Comparison of ENCODE assay signal across 24 cellular contexts in the genomic region with DNA sequence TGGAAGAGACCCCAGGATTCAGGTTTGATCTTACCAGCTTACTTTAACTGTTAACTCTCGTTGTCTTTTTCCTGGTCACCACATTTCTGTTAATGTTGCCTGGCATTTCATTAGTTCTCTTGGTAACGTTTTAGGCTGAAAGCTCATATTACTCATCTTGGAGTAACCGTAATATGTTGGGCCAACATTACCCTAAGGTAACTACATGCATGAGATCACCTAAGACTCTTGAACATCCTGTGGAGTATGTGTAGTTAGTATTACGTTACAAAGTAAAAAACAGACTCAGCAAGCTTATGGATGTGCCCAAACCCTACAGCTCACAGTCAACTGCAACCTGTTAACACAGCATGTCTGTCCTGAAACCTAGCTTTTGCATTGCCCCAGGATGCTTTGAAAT.
A peak's percentile ranks its signal among the peaks of the same experiment; 100 is the strongest.
DNase-seq lines count a peak whose midpoint lies in the region; ATAC-seq and TF ChIP-seq lines count a peak whose summit lies in the region.
"Had no signal": no experiment of that assay in that cellular context is flagged by ENCODE, and none has a peak within 500 bp of the region (broad histone marks: within the 10 kb centered on the region; RNA-seq: fewer than 3 reads in every experiment).

No MANE protein-coding gene starts in this region.

- H3K4me2 ChIP-seq in MM.1S (ENCODE audit: low read depth, low read length) = no peak overlapping the region
- H3K4me2 ChIP-seq: BLaER1, neural progenitor cell had no signal

- no peak for ATAC-seq in HG03108 (IDR thresholded peaks at IDR 0.05; ENCODE audit: unreplicated experiment)
- ATAC-seq: activated CD4-positive, alpha-beta T cell treated with anti-CD3 and anti-CD28 coated beads for 36 hours; K562; Panc1 had no signal

- H3K27ac ChIP-seq in MM.1S (ENCODE audit: low read length) (no peak overlapping the region), esophagus (ENCODE audit: low read depth in 2 of 2, low read length in 1 of 2) (peak overlapping the region; percentile 81 to 87)
- H3K27ac ChIP-seq: BLaER1, dorsolateral prefrontal cortex, neural progenitor cell, sigmoid colon had no signal

- no peaks in the 10 kb centered on the region for H3K9me3 ChIP-seq in MM.1S (replicated peaks; ENCODE audit: insufficient read depth, low read length)
- no peaks in the 10 kb centered on the region for H3K9me3 ChIP-seq in esophagus (ENCODE audit: control insufficient read depth in 2 of 2, insufficient read depth in 1 of 2, low read depth in 1 of 2, low read length in 1 of 2)
- H3K9me3 ChIP-seq: BLaER1, sigmoid colon had no signal

- peaks cover 94% of the 10 kb centered on the region for H3K4me1 Mint-ChIP-seq in Calu3 (ENCODE audit: low read depth, unreplicated experiment)
- H3K4me1 Mint-ChIP-seq: activated CD4-positive, alpha-beta T cell treated with anti-CD3 and anti-CD28 coated beads for 36 hours had no signal

- no peaks in the 10 kb centered on the region for H3K27me3 ChIP-seq in MM.1S (replicated peaks; ENCODE audit: insufficient read depth, low read length)
- H3K27me3 ChIP-seq in esophagus (ENCODE audit: control insufficient read depth in 1 of 2, insufficient read depth in 2 of 2, low read length in 2 of 2) = no peaks in the 10 kb centered on the region
- H3K27me3 ChIP-seq: BLaER1, neural progenitor cell, sigmoid colon had no signal

- H3K4me3 ChIP-seq in MM.1S (ENCODE audit: low read length) (no peak overlapping the region), esophagus (ENCODE audit: low read depth in 1 of 2, low read length in 2 of 2) (no peak overlapping the region)
- H3K4me3 ChIP-seq: BLaER1, dorsolateral prefrontal cortex, K562, neural progenitor cell, sigmoid colon had no signal

- H3K9ac ChIP-seq in MM.1S (ENCODE audit: low read length) = no peak overlapping the region
- H3K9ac ChIP-seq: BLaER1, neural progenitor cell had no signal

- CTCF ChIA-PET in Calu3 (lab: Charles Lee) = interaction anchor here (1.0 kb wide), 1 partner anchor 19 kb away, joined by 4 read pairs; no protein-coding TSS in a partner anchor

- H3K4me3 Mint-ChIP-seq in Calu3 (ENCODE audit: low read depth, unreplicated experiment) = no peak overlapping the region
- H3K4me3 Mint-ChIP-seq: activated CD4-positive, alpha-beta T cell treated with anti-CD3 and anti-CD28 coated beads for 36 hours; activated naive CD4-positive, alpha-beta T cell treated with anti-CD3 and anti-CD28 coated beads for 36 hours; activated T-cell treated with anti-CD3 and anti-CD28 coated beads, Interleukin-2, amount 50 U/mL, for 24 hours; neural progenitor cell had no signal

- no TSS peak for BruUV-seq in Calu3 (replicated peaks; lab: Mats Ljungman, UMichigan)

- 55 to 59% methylated on average over 4 of the region's 4 CpGs for WGBS in esophagus, 2 donors

- intact Hi-C loops in Calu3 (cut with micrococcal nuclease; ENCODE audit: unreplicated experiment) = no loop called here

- no peaks in the 10 kb centered on the region for H3K27me3 Mint-ChIP-seq in Calu3 (ENCODE audit: unreplicated experiment)
- H3K27me3 Mint-ChIP-seq: activated T-cell treated with anti-CD3 and anti-CD28 coated beads, Interleukin-2, amount 50 U/mL, for 24 hours had no signal

- no peaks in the 10 kb centered on the region for H3K79me2 ChIP-seq in MM.1S (ENCODE audit: low read length)

- H4K20me1 ChIP-seq in MM.1S (ENCODE audit: insufficient read depth, low read length) = no peaks in the 10 kb centered on the region
- H4K20me1 ChIP-seq: BLaER1 had no signal

- peaks cover 39% of the 10 kb centered on the region for H3K36me3 Mint-ChIP-seq in Calu3 (ENCODE audit: insufficient read depth, unreplicated experiment)
- H3K36me3 Mint-ChIP-seq: neural progenitor cell had no signal

- DNase-seq in Calu3 (no peak), MM.1S (no peak), NCI-H510A (lab: John Stamatoyannopoulos, UW) (peak; percentile 56), NCI-H1436 (lab: John Stamatoyannopoulos, UW) (no peak), DMS 273 treated with DMSO at 0.1 percent for 48 hours (lab: John Stamatoyannopoulos, UW) (no peak), anterior cingulate cortex (lab: John Stamatoyannopoulos, UW) (no peak)
- DNase-seq: ACHN; activated CD4-positive, alpha-beta T cell treated with anti-CD3 and anti-CD28 coated beads for 36 hours; activated CD8-positive, alpha-beta memory T cell treated with anti-CD3 and anti-CD28 coated beads for 24 hours; activated naive CD4-positive, alpha-beta T cell treated with anti-CD3 and anti-CD28 coated beads for 36 hours; activated T-cell treated with anti-CD3 and anti-CD28 coated beads, Interleukin-2, amount 50 U/mL, for 24 hours; amniotic stem cell; central memory CD4-positive, alpha-beta T cell; dorsolateral prefrontal cortex; H7; hypothalamus; NCI-H82; sigmoid colon had no signal

- H3K4me1 ChIP-seq in MM.1S (ENCODE audit: low read length) = 0 out of 2 replicates have a peak, but pooled peaks cover 5% of the 10 kb centered on the region
- H3K4me1 ChIP-seq in esophagus (ENCODE audit: control insufficient read depth in 2 of 2, insufficient read depth in 2 of 2, low read length in 1 of 2) = no peaks in the 10 kb centered on the region
- H3K4me1 ChIP-seq: BLaER1, neural progenitor cell, sigmoid colon had no signal

- peaks cover 3% of the 10 kb centered on the region for H3K9me3 Mint-ChIP-seq in Calu3 (ENCODE audit: low read depth, unreplicated experiment)
- H3K9me3 Mint-ChIP-seq: activated naive CD4-positive, alpha-beta T cell treated with anti-CD3 and anti-CD28 coated beads for 36 hours; activated T-cell treated with anti-CD3 and anti-CD28 coated beads, Interleukin-2, amount 50 U/mL, for 24 hours; neural progenitor cell had no signal

- TF ChIP-seq CTCF in Calu3 (IDR thresholded peaks at IDR 0.05; ENCODE audit: unreplicated experiment) (no peak), MM.1S (IDR thresholded peaks at IDR 0.05; ENCODE audit: low read length) (no peak)

- no peaks in the 10 kb centered on the region for H3F3A ChIP-seq in MM.1S (ENCODE audit: insufficient read depth, low read length)

- H3K27ac Mint-ChIP-seq in Calu3 (ENCODE audit: unreplicated experiment) = peak overlapping the region; percentile 98
- H3K27ac Mint-ChIP-seq: activated CD4-positive, alpha-beta T cell treated with anti-CD3 and anti-CD28 coated beads for 36 hours; activated naive CD4-positive, alpha-beta T cell treated with anti-CD3 and anti-CD28 coated beads for 36 hours; activated T-cell treated with anti-CD3 and anti-CD28 coated beads, Interleukin-2, amount 50 U/mL, for 24 hours; neural progenitor cell had no signal

- H3K36me3 ChIP-seq in MM.1S (replicated peaks; ENCODE audit: insufficient read depth, low read length) (no peaks in the 10 kb centered on the region), esophagus (ENCODE audit: control insufficient read depth in 2 of 2, insufficient read depth in 2 of 2, low read length in 1 of 2) (no peaks in the 10 kb centered on the region)
- H3K36me3 ChIP-seq: BLaER1, neural progenitor cell, sigmoid colon had no signal

- H2AFZ ChIP-seq in MM.1S (ENCODE audit: low read length) = 0 out of 2 replicates have a peak overlapping the region, but pooled peaks have one; percentile 28
- H2AFZ ChIP-seq: neural progenitor cell had no signal

- no peaks in the 10 kb centered on the region for H3K9me2 ChIP-seq in MM.1S (replicated peaks; ENCODE audit: insufficient read depth, low read length)
